ENCODE assay signal across 1 cellular context in genomic region chr12:75990189-75990912, GRCh38.
TF ChIP-seq lines count a peak whose summit lies in the region.

No MANE protein-coding gene starts in this region.

TF ChIP-seq in HepG2, 621 proteins besides CTCF, POLR2A, EP300 and RAD21 (continued from another document and continues in another):
- TF ChIP-seq TEF (CRISPR knock-in tag; IDR thresholded peaks at IDR 0.05) (peak; percentile 49; the same call in 1 of the 2 replicates), ZNF136 (CRISPR knock-in tag; IDR thresholded peaks at IDR 0.05; ENCODE audit: low read depth) (no peak; the same call in 1 of the 2 replicates), HNF4A (CRISPR knock-in tag; IDR thresholded peaks at IDR 0.05) (peak; percentile 80), ZBTB46 (CRISPR knock-in tag; IDR thresholded peaks at IDR 0.05; ENCODE audit: borderline replicate concordance) (no peak), ETV6 (CRISPR knock-in tag; conservative IDR thresholded peaks at IDR 0.05) (no peak), CHCHD3 (CRISPR knock-in tag; IDR thresholded peaks at IDR 0.05) (no peak), MED1 (CRISPR knock-in tag; IDR thresholded peaks at IDR 0.05) (peak; percentile 94), SRY (CRISPR knock-in tag; IDR thresholded peaks at IDR 0.05) (no peak), ZBED4 (CRISPR knock-in tag; IDR thresholded peaks at IDR 0.05; ENCODE audit: borderline replicate concordance) (0 out of 2 replicates have a peak, but pooled peaks have one; percentile 28), ZNF264 (CRISPR knock-in tag; IDR thresholded peaks at IDR 0.05) (peak; percentile 21; the same call in 1 of the 2 replicates), ZNF792 (CRISPR knock-in tag; IDR thresholded peaks at IDR 0.05) (peak; percentile 69; the same call in 1 of the 2 replicates), ZNF883 (CRISPR knock-in tag; IDR thresholded peaks at IDR 0.05; ENCODE audit: not compliant biosample characterization) (no peak), NFATC3 (CRISPR knock-in tag; IDR thresholded peaks at IDR 0.05) (no peak), ATF3 (CRISPR knock-in tag; IDR thresholded peaks at IDR 0.05) (peak; percentile 94), ZNF343 (CRISPR knock-in tag; IDR thresholded peaks at IDR 0.05) (peak; percentile 68; the same call in 1 of the 2 replicates), SP4 (CRISPR knock-in tag; IDR thresholded peaks at IDR 0.05) (no peak), ERF (CRISPR knock-in tag; IDR thresholded peaks at IDR 0.05) (peak; percentile 74; the same call in 1 of the 2 replicates), ASH2L (IDR thresholded peaks at IDR 0.05; ENCODE audit: insufficient read length, low read depth, low read length) (peak; percentile 54), NCOA5 (CRISPR knock-in tag; IDR thresholded peaks at IDR 0.05) (0 out of 2 replicates have a peak, but pooled peaks have one; percentile 20), HMGXB4 (CRISPR knock-in tag; IDR thresholded peaks at IDR 0.05; ENCODE audit: borderline replicate concordance in 1 of 2, low read depth in 1 of 2) (peak; percentile 44 to 65; a peak in 1 of 4 replicates), ZEB1 (IDR thresholded peaks at IDR 0.05; ENCODE audit: insufficient replicate concordance, low read depth) (peak; percentile 56), ZNF335 (CRISPR knock-in tag; IDR thresholded peaks at IDR 0.05) (peak; percentile 72; the same call in 1 of the 2 replicates), ZNF775 (CRISPR knock-in tag; IDR thresholded peaks at IDR 0.05; ENCODE audit: borderline replicate concordance) (peak; percentile 85), NCOA1 (CRISPR knock-in tag; IDR thresholded peaks at IDR 0.05) (peak; percentile 38; the same call in 1 of the 2 replicates), PPARG (CRISPR knock-in tag; conservative IDR thresholded peaks at IDR 0.05) (peak; percentile 86), ZNF468 (CRISPR knock-in tag; IDR thresholded peaks at IDR 0.05) (no peak), TBX3 (IDR thresholded peaks at IDR 0.05; ENCODE audit: borderline replicate concordance) (peak; percentile 94), NFYC (CRISPR knock-in tag; IDR thresholded peaks at IDR 0.05) (peak; percentile 35; the same call in 1 of the 2 replicates), FOXA1 (IDR thresholded peaks at IDR 0.05) (peak; percentile 82), FOXA1 (CRISPR knock-in tag; IDR thresholded peaks at IDR 0.05) (peak; percentile 94), CERS6 (CRISPR knock-in tag; IDR thresholded peaks at IDR 0.05) (no peak)
- TF ChIP-seq, protein P1, sequence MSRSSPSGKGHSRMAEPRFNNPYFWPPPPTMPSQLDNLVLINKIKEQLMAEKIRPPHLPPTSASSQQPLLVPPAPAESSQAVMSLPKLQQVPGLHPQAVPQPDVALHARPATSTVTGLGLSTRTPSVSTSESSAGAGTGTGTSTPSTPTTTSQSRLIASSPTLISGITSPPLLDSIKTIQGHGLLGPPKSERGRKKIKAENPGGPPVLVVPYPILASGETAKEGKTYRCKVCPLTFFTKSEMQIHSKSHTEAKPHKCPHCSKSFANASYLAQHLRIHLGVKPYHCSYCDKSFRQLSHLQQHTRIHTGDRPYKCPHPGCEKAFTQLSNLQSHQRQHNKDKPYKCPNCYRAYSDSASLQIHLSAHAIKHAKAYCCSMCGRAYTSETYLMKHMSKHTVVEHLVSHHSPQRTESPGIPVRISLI (CRISPR knock-in tag; IDR thresholded peaks at IDR 0.05; ENCODE audit: borderline replicate concordance) = peak; percentile 79
- TF ChIP-seq, protein P2, sequence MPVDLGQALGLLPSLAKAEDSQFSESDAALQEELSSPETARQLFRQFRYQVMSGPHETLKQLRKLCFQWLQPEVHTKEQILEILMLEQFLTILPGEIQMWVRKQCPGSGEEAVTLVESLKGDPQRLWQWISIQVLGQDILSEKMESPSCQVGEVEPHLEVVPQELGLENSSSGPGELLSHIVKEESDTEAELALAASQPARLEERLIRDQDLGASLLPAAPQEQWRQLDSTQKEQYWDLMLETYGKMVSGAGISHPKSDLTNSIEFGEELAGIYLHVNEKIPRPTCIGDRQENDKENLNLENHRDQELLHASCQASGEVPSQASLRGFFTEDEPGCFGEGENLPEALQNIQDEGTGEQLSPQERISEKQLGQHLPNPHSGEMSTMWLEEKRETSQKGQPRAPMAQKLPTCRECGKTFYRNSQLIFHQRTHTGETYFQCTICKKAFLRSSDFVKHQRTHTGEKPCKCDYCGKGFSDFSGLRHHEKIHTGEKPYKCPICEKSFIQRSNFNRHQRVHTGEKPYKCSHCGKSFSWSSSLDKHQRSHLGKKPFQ (CRISPR knock-in tag; IDR thresholded peaks at IDR 0.05; ENCODE audit: insufficient replicate concordance) = no peak
- TF ChIP-seq, protein P3, sequence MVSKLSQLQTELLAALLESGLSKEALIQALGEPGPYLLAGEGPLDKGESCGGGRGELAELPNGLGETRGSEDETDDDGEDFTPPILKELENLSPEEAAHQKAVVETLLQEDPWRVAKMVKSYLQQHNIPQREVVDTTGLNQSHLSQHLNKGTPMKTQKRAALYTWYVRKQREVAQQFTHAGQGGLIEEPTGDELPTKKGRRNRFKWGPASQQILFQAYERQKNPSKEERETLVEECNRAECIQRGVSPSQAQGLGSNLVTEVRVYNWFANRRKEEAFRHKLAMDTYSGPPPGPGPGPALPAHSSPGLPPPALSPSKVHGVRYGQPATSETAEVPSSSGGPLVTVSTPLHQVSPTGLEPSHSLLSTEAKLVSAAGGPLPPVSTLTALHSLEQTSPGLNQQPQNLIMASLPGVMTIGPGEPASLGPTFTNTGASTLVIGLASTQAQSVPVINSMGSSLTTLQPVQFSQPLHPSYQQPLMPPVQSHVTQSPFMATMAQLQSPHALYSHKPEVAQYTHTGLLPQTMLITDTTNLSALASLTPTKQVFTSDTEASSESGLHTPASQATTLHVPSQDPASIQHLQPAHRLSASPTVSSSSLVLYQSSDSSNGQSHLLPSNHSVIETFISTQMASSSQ (IDR thresholded peaks at IDR 0.05; ENCODE audit: low read depth) = peak; percentile 79
- TF ChIP-seq, protein P3 (CRISPR knock-in tag; IDR thresholded peaks at IDR 0.05; ENCODE audit: borderline replicate concordance) = peak; percentile 92
- TF ChIP-seq, protein P4, sequence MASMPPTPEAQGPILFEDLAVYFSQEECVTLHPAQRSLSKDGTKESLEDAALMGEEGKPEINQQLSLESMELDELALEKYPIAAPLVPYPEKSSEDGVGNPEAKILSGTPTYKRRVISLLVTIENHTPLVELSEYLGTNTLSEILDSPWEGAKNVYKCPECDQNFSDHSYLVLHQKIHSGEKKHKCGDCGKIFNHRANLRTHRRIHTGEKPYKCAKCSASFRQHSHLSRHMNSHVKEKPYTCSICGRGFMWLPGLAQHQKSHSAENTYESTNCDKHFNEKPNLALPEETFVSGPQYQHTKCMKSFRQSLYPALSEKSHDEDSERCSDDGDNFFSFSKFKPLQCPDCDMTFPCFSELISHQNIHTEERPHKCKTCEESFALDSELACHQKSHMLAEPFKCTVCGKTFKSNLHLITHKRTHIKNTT (CRISPR knock-in tag; IDR thresholded peaks at IDR 0.05) = no peak
- TF ChIP-seq, protein P5, sequence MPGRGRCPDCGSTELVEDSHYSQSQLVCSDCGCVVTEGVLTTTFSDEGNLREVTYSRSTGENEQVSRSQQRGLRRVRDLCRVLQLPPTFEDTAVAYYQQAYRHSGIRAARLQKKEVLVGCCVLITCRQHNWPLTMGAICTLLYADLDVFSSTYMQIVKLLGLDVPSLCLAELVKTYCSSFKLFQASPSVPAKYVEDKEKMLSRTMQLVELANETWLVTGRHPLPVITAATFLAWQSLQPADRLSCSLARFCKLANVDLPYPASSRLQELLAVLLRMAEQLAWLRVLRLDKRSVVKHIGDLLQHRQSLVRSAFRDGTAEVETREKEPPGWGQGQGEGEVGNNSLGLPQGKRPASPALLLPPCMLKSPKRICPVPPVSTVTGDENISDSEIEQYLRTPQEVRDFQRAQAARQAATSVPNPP (CRISPR knock-in tag; IDR thresholded peaks at IDR 0.05) = peak; percentile 73; the same call in 1 of the 2 replicates
- TF ChIP-seq, protein P6, sequence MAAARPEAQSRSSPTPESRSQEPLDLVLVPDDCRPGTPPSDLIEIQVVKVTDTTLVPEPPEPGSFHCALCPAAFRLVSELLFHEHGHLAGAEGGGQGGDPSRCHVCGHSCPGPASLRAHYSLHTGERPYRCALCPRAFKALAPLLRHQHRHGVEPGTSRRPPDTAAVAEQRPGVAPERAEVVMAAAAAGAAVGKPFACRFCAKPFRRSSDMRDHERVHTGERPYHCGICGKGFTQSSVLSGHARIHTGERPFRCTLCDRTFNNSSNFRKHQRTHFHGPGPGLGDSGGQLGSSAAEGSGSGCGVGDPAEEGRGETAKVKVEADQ (CRISPR knock-in tag; IDR thresholded peaks at IDR 0.05; ENCODE audit: borderline replicate concordance) = no peak
- TF ChIP-seq, protein P7, sequence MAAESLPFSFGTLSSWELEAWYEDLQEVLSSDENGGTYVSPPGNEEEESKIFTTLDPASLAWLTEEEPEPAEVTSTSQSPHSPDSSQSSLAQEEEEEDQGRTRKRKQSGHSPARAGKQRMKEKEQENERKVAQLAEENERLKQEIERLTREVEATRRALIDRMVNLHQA (CRISPR knock-in tag; IDR thresholded peaks at IDR 0.05) = peak; percentile 85; the same call in 1 of the 2 replicates
